In the genomic region with DNA sequence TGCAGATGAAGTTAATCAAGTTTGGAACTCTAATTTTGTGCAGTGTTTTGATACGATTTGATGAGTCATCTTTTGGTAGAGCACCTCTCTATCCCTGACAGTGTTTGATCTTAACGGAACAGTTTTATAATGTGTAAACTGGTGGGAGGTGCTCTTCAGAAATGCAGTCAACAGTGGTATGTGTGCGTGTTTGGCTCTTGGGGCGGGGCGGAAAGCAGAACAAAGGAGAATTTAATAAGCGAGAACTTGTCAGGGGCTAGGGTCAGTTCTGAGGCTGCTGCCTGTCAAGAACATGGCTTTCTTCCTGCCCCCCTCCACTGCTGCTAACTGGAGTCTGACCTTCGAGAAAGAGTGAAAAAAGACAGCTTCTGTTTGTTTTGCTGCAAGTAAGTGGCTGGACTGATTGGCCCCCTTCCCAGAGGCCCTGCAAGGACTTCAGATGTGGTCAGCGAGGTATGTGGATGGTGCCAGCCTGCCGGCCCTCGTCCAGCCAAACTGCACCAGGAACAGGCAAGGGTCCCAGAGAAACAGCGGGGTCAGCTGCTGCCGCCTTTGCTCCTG, we compare ENCODE assay signal across 8 cellular contexts. TPM values are rescaled to one million over a fixed set of nuclear protein-coding genes. Genes with fewer than 3 reads are reported as not detected.
DNase-seq lines count a peak whose midpoint lies in the region; ATAC-seq, FAIRE-seq and TF ChIP-seq lines count a peak whose summit lies in the region.

No MANE protein-coding gene starts in this region.

- intact Hi-C loops in prostate gland (cut with DNase I) = no loop called here

- H3K4me3 ChIP-seq in gastroesophageal sphincter (peak overlapping the region in 1 of 2 donors; percentile 6), prostate gland (no peak overlapping the region)

- H3K9me3 ChIP-seq in gastroesophageal sphincter (no peaks in the 10 kb centered on the region), prostate gland (no peaks in the 10 kb centered on the region)

- DNase-seq in AG08396 (ENCODE audit: low spot score) = peak; percentile 67
- peak; percentile 58 for DNase-seq in NCI-H226
- DNase-seq in activated effector memory CD4-positive, alpha-beta T cell treated with anti-CD3 and anti-CD28 coated beads, Interleukin-2, amount 50 U/mL, for 16 hours = peak; percentile 87
- DNase-seq in prostate gland (ENCODE audit: low spot score) = peak; percentile 38
- peak; percentile 42 for DNase-seq in urothelium cell line (ENCODE audit: low spot score)

- no peak for FAIRE-seq in urothelium cell line (lab: Jason Lieb, UNC)

- H3K36me3 ChIP-seq in gastroesophageal sphincter = peaks cover 0 to 8% of the 10 kb centered on the region in 2 donors
- no peaks in the 10 kb centered on the region for H3K36me3 ChIP-seq in prostate gland

- H3K27ac ChIP-seq in gastroesophageal sphincter = peak overlapping the region; percentile 51 to 85 (median 82)
- peak overlapping the region; percentile 48 to 67 for H3K27ac ChIP-seq in prostate gland

- ATAC-seq in gastroesophageal sphincter (peak; percentile 64), GM18505 (IDR thresholded peaks at IDR 0.05; ENCODE audit: unreplicated experiment) (no peak), HG02973 (IDR thresholded peaks at IDR 0.05; ENCODE audit: unreplicated experiment) (no peak)

- 13 to 20% methylated on average over 4 to 11 of the region's 12 CpGs for WGBS in gastroesophageal sphincter (ENCODE audit: low coverage in 1 of 2), 2 donors
- 9% methylated on average over 12 of the region's 12 CpGs for WGBS in prostate gland

- no peak for TF ChIP-seq EP300 in gastroesophageal sphincter (IDR thresholded peaks at IDR 0.05)

- H3K4me1 ChIP-seq in gastroesophageal sphincter (peaks cover 2 to 78% (median 17%) of the 10 kb centered on the region in 3 donors), prostate gland (replicated peaks) (peaks cover 3% of the 10 kb centered on the region)

- no peak for TF ChIP-seq CTCF in gastroesophageal sphincter (IDR thresholded peaks at IDR 0.05)
- no peak for TF ChIP-seq CTCF in prostate gland (IDR thresholded peaks at IDR 0.05)

- TF ChIP-seq POLR2A in gastroesophageal sphincter (IDR thresholded peaks at IDR 0.05) = no peak
- TF ChIP-seq POLR2A in prostate gland (IDR thresholded peaks at IDR 0.05) = no peak
- no peak for TF ChIP-seq POLR2A in GM18505 (IDR thresholded peaks at IDR 0.05; ENCODE audit: borderline replicate concordance, extremely low read depth, insufficient read depth, insufficient read length)

- H3K27me3 ChIP-seq in gastroesophageal sphincter (no peaks in the 10 kb centered on the region), prostate gland (replicated peaks; ENCODE audit: insufficient read depth) (no peaks in the 10 kb centered on the region)

RNA-seq across cellular contexts. Expression of a gene that starts 40.8 kb away (rescaled TPM):
- total RNA-seq in gastroesophageal sphincter = 10 to 100 TPM in 2 of 4 donors, 1 to 10 TPM in 2; 3.6 to 11.4 (median 10.2) TPM
- 10 to 100 TPM; 11.1 to 12.8 TPM for total RNA-seq in prostate gland

RNA-seq across cellular contexts. Expression of a gene that starts 59.6 kb away (rescaled TPM):
- total RNA-seq in gastroesophageal sphincter (100 to 1,000 TPM; 134 to 157 (median 153) TPM), prostate gland (10 to 100 TPM; 48.4 to 73.0 TPM)
